9 cellular contexts compared by ENCODE assay signal in genomic region chr1:41713557-41714327, GRCh38.
DNase-seq lines count a peak whose midpoint lies in the region; ATAC-seq, FAIRE-seq and TF ChIP-seq lines count a peak whose summit lies in the region.
"Had no signal": no experiment of that assay in that cellular context is flagged by ENCODE, and none has a peak within 500 bp of the region (broad histone marks: within the 10 kb centered on the region; RNA-seq: fewer than 3 reads in every experiment).

No MANE protein-coding gene starts in this region.

- H3K27me3 ChIP-seq in PC-9 (ENCODE audit: insufficient read depth, low read depth) (no peaks in the 10 kb centered on the region), psoas muscle (ENCODE audit: insufficient read depth in 3 of 3, low read length in 2 of 3) (no peaks in the 10 kb centered on the region)
- H3K27me3 ChIP-seq: Peyer's patch had no signal

- no peaks in the 10 kb centered on the region for H3K9me3 ChIP-seq in PC-9 (ENCODE audit: insufficient read depth, low read depth)
- no peaks in the 10 kb centered on the region for H3K9me3 ChIP-seq in psoas muscle
- H3K9me3 ChIP-seq: Peyer's patch had no signal

- no peak overlapping the region for H3K27ac ChIP-seq in PC-9
- H3K27ac ChIP-seq in psoas muscle: no peak overlapping the region
- H3K27ac ChIP-seq: Peyer's patch had no signal

- no peak overlapping the region for H2AFZ ChIP-seq in PC-9

- H3K4me1 ChIP-seq in PC-9 (replicated peaks; ENCODE audit: insufficient read depth) (peaks cover 18% of the 10 kb centered on the region), psoas muscle (no peaks in the 10 kb centered on the region)
- H3K4me1 ChIP-seq: Peyer's patch had no signal

- WGBS in psoas muscle, 3 donors: 61 to 75% (median 63%) methylated on average over 6 of the region's 6 CpGs

- intact Hi-C loops in PC-9 (cut with micrococcal nuclease; ENCODE audit: unreplicated experiment): no loop called here
- intact Hi-C loops in psoas muscle (cut with DNase I): no loop called here

- no peak for TF ChIP-seq CTCF in PC-9 (conservative IDR thresholded peaks at IDR 0.05)
- TF ChIP-seq CTCF in epithelial cell of esophagus (IDR thresholded peaks at IDR 0.05; ENCODE audit: insufficient read depth, low read depth, low read length, missing control alignments): no peak
- no peak for TF ChIP-seq CTCF in psoas muscle (IDR thresholded peaks at IDR 0.05)

- H3K4me3 ChIP-seq in PC-9 (no peak overlapping the region), epithelial cell of esophagus (ENCODE audit: low read length) (no peak overlapping the region), psoas muscle (no peak overlapping the region)
- H3K4me3 ChIP-seq: Peyer's patch had no signal

- no peak for FAIRE-seq in GM12891 (lab: Jason Lieb, UNC)

- no peaks in the 10 kb centered on the region for H4K20me1 ChIP-seq in PC-9 (ENCODE audit: insufficient read depth)

- CTCF ChIA-PET in PC-9 (lab: Charles Lee): no interaction called here

- H3F3A ChIP-seq in PC-9 (ENCODE audit: insufficient read depth, low read depth): no peaks in the 10 kb centered on the region

- no peak for TF ChIP-seq POLR2A in GM12891 (IDR thresholded peaks at IDR 0.05; ENCODE audit: low read depth, low read length)

- no peaks in the 10 kb centered on the region for H3K9me2 ChIP-seq in PC-9 (ENCODE audit: insufficient read depth)

- DNase-seq in HCEC 1CT (peak; percentile 69), PC-9 (peak; percentile 27 to 38), epithelial cell of esophagus (ENCODE audit: low read depth) (peak; percentile 66), retina (peak; percentile 82), psoas muscle (no peak), GM12891 (ENCODE audit: insufficient read length, low spot score) (no peak)
- DNase-seq in activated CD4-positive, alpha-beta T cell treated with anti-CD3 and anti-CD28 coated beads, Interleukin-2, amount 50 U/mL, for 48 hours: no peak
- DNase-seq in NK-92 treated with Interleukin-12 subunit alpha and Interleukin-12 subunit beta, amount 100 ng/mL, for 24 hours (lab: John Stamatoyannopoulos, UW): no peak

- H3K79me2 ChIP-seq in PC-9 (ENCODE audit: low read depth): no peaks in the 10 kb centered on the region

- POLR2A ChIA-PET in PC-9 (lab: Charles Lee; ENCODE audit: unreplicated experiment): interaction anchor here (0.6 to 0.7 kb wide), 3 partner anchors 32 to 1458 kb away, joined by 3 to 10 read pairs (median 6); partner anchors contain the start of genes CFAP57 and EBNA1BP2

- ATAC-seq in psoas muscle: no peak

- H3K36me3 ChIP-seq in PC-9 (ENCODE audit: low read depth) (no peaks in the 10 kb centered on the region), psoas muscle (ENCODE audit: insufficient read depth in 1 of 2, low read depth in 1 of 2) (no peaks in the 10 kb centered on the region)
- H3K36me3 ChIP-seq: Peyer's patch had no signal

- no TSS peak for BruUV-seq in PC-9 (replicated peaks; lab: Mats Ljungman, UMichigan)

- H3K4me2 ChIP-seq in PC-9: peak overlapping the region; percentile 29; the same call in 1 of the 2 replicates

TF ChIP-seq in GM12891, 5 proteins besides CTCF, POLR2A, EP300 and RAD21:
- TF ChIP-seq SPI1 (IDR thresholded peaks at IDR 0.05; ENCODE audit: low read depth, low read length): no peak
- TF ChIP-seq POU2F2 (IDR thresholded peaks at IDR 0.05; ENCODE audit: low read depth, low read length): no peak
- TF ChIP-seq TAF1 (IDR thresholded peaks at IDR 0.05; ENCODE audit: low read depth, low read length): no peak
- no peak for TF ChIP-seq PAX5 (IDR thresholded peaks at IDR 0.05; ENCODE audit: insufficient read depth, low read length, severe bottlenecking)
- TF ChIP-seq POLR2AphosphoS5 (IDR thresholded peaks at IDR 0.05; ENCODE audit: low read depth, low read length): no peak

Comparison
In these comparisons a context has a peak if more than half of its experiments do, and no peak if none do; other contexts are left out.
1. DNase-seq: peak in HCEC 1CT (single experiment), PC-9 (2 of 2), epithelial cell of esophagus (single experiment) and retina (single experiment); none in psoas muscle (0 of 2), activated CD4-positive, alpha-beta T cell treated with anti-CD3 and anti-CD28 coated beads, Interleukin-2, amount 50 U/mL, for 48 hours (0 of 2), NK-92 treated with Interleukin-12 subunit alpha and Interleukin-12 subunit beta, amount 100 ng/mL, for 24 hours (single experiment) and GM12891 (single experiment).